Comparison of ENCODE assay signal across 8 cellular contexts in the genomic region with DNA sequence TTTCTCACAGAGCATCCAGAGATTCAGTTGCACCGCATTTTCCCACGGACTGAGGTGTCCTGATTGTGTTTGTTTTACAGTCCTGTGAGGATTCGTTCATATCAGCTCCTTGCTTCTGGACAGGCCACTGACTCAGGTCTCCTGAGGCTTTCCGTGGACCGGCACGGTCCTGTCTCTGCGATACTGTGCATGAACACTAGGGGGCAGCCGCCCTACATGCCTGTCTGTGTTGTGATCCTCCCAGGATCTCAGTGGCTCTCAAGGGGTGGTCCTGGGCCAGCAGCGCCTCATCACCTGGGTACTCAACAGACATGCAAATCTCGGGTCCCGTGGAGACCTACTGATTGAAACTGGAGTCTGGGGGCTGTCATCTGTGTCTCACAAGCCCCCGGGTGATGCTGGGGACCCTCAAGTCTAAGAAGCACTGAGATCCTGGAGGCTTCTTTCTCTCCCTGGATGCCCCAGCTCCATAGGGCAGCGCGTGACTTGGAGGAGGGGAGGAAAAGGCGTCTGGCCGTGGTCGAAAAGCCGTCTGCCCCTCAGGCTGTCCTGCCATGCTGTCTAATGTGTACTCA. TPM values are rescaled to one million over a fixed set of nuclear protein-coding genes. Genes with fewer than 3 reads are reported as not detected.
DNase-seq lines count a peak whose midpoint lies in the region; ATAC-seq, FAIRE-seq and TF ChIP-seq lines count a peak whose summit lies in the region.

No MANE protein-coding gene starts in this region.

- DNase-seq in NCI-H2107 treated with DMSO at 0.1 percent for 48 hours (lab: John Stamatoyannopoulos, UW; ENCODE audit: unreplicated experiment) (peak; percentile 1), NCI-H2107 (lab: John Stamatoyannopoulos, UW) (no peak), NCI-H446 (lab: John Stamatoyannopoulos, UW) (peak; percentile 32 to 65), choroid plexus epithelial cell (ENCODE audit: low read depth) (peak; percentile 95), HepG2 (ENCODE audit: low spot score) (peak; percentile 80)
- peak; percentile 95 for DNase-seq in activated CD4-positive, alpha-beta T cell treated with anti-CD3 and anti-CD28 coated beads, Interleukin-2, amount 10 ng/mL, durations not matched to agents 24 days and 14 days
- DNase-seq in stimulated activated CD4-positive, alpha-beta T cell treated with anti-CD3 and anti-CD28 coated beads, Interleukin-4, amount 100 ng/mL, for 24 hours: peak; percentile 92

- peak; percentile 63 for FAIRE-seq in HepG2 (lab: Jason Lieb, UNC)

- no peaks in the 10 kb centered on the region for H3K36me3 ChIP-seq in HepG2 (replicated peaks in 1 of 2; ENCODE audit: control insufficient read depth in 1 of 2, insufficient read depth in 2 of 2, low read length in 2 of 2)

- no peaks in the 10 kb centered on the region for H3K9me3 Mint-ChIP-seq in activated CD4-positive, alpha-beta T cell treated with anti-CD3 and anti-CD28 coated beads, Interleukin-2, amount 10 ng/mL, durations not matched to agents 24 days and 14 days

- peaks cover 6% of the 10 kb centered on the region for H3K4me1 Mint-ChIP-seq in activated CD4-positive, alpha-beta T cell treated with anti-CD3 and anti-CD28 coated beads, Interleukin-2, amount 10 ng/mL, durations not matched to agents 24 days and 14 days

- TF ChIP-seq RAD21 in HepG2 (CRISPR knock-in tag; IDR thresholded peaks at IDR 0.05): peak; percentile 99

- H3K27me3 Mint-ChIP-seq in activated CD4-positive, alpha-beta T cell treated with anti-CD3 and anti-CD28 coated beads, Interleukin-2, amount 10 ng/mL, durations not matched to agents 24 days and 14 days: peaks cover 8% of the 10 kb centered on the region

- no peaks in the 10 kb centered on the region for H3K27me3 ChIP-seq in HepG2 (ENCODE audit: control insufficient read depth in 1 of 2, insufficient read depth in 2 of 2, low read length in 2 of 2)

- no peak for TF ChIP-seq POLR2A in HepG2 (IDR thresholded peaks at IDR 0.05; ENCODE audit: insufficient read depth in 1 of 2, low read depth in 2 of 2, low read length in 2 of 2)

- no peaks in the 10 kb centered on the region for H3K36me3 Mint-ChIP-seq in activated CD4-positive, alpha-beta T cell treated with anti-CD3 and anti-CD28 coated beads, Interleukin-2, amount 10 ng/mL, durations not matched to agents 24 days and 14 days (ENCODE audit: low read depth)

- BruUV-seq in HepG2 (replicated peaks; lab: Mats Ljungman, UMichigan): no TSS peak

- TF ChIP-seq CTCF in choroid plexus epithelial cell (conservative IDR thresholded peaks at IDR 0.05; ENCODE audit: low read depth, low read length): peak; percentile 98
- peak; percentile 100 for TF ChIP-seq CTCF in HepG2 (CRISPR knock-in tag; IDR thresholded peaks at IDR 0.05)

- POLR2A ChIA-PET in HepG2 (lab: Yijun Ruan, JAX): interaction anchor here (0.6 to 1.8 kb wide), 8 partner anchors 13 to 220 kb away, joined by 3 to 11 read pairs (median 4); no protein-coding TSS in a partner anchor

- no peak overlapping the region for H3K4me3 Mint-ChIP-seq in activated CD4-positive, alpha-beta T cell treated with anti-CD3 and anti-CD28 coated beads, Interleukin-2, amount 10 ng/mL, durations not matched to agents 24 days and 14 days

- 41% methylated on average over 18 of the region's 18 CpGs for WGBS in HepG2 (ENCODE audit: low lambda C conversion rate)

- H3K9me3 ChIP-seq in HepG2 (ENCODE audit: low read length): no peaks in the 10 kb centered on the region

- no peak overlapping the region for H3K27ac ChIP-seq in HepG2 (ENCODE audit: extremely low read length, insufficient read depth, low read length)

- ATAC-seq in HG02943 (IDR thresholded peaks at IDR 0.05; ENCODE audit: low read depth, unreplicated experiment) (peak; percentile 43), HepG2 (peak; percentile 95)

- H3K4me3 ChIP-seq in choroid plexus epithelial cell (ENCODE audit: low read depth, low read length): no peak overlapping the region
- no peak overlapping the region for H3K4me3 ChIP-seq in HepG2 (replicated peaks in 1 of 3; ENCODE audit: insufficient read depth in 1 of 3, low read depth in 2 of 3, low read length in 3 of 3)

- H3K79me2 ChIP-seq in HepG2 (ENCODE audit: insufficient read depth, low read length): no peaks in the 10 kb centered on the region

- H3K4me1 ChIP-seq in HepG2 (ENCODE audit: insufficient read depth, low read length): peaks cover 57% of the 10 kb centered on the region

- intact Hi-C loops in activated CD4-positive, alpha-beta T cell treated with anti-CD3 and anti-CD28 coated beads, Interleukin-2, amount 10 ng/mL, durations not matched to agents 24 days and 14 days (cut with micrococcal nuclease): loop anchor here (1.0 to 5.0 kb wide), 5 partner anchors 62 to 429 kb away; a partner anchor contains a TSS
- intact Hi-C loops in HepG2 (cut with micrococcal nuclease; ENCODE audit: unreplicated experiment): loop anchor here (1.0 to 2.0 kb wide), 5 partner anchors 50 to 220 kb away; a partner anchor contains a TSS

- no peak overlapping the region for H3K4me2 ChIP-seq in HepG2 (ENCODE audit: low read depth, low read length)

- H3K9ac ChIP-seq in HepG2 (ENCODE audit: insufficient read depth, low read depth, low read length): no peak overlapping the region

- H4K20me1 ChIP-seq in HepG2 (ENCODE audit: insufficient read depth, low read length): no peaks in the 10 kb centered on the region

- in situ Hi-C loops in HepG2 (cut with HindIII; ENCODE audit: extremely low pct_ligation_motif_present, low pct_unique_long_range_greater_than_20kb): loop anchor here (5.0 to 10.0 kb wide), 3 partner anchors 84 to 217 kb away; no protein-coding TSS in a partner anchor

- no peak overlapping the region for H2AFZ ChIP-seq in HepG2 (ENCODE audit: low read length)

- CTCF ChIA-PET in HepG2 (lab: Yijun Ruan, JAX; ENCODE audit: low intra/inter-chr PET ratio, low total read pairs): interaction anchor here (0.7 to 3.2 kb wide), 7 partner anchors 15 to 423 kb away, joined by 3 to 46 read pairs (median 4); a partner anchor contains a TSS

- TF ChIP-seq EP300 in HepG2 (IDR thresholded peaks at IDR 0.05; ENCODE audit: low read depth in 2 of 2, low read length in 2 of 2) (no peak; a peak in 1 of 4 replicates), HepG2 (CRISPR knock-in tag; IDR thresholded peaks at IDR 0.05; ENCODE audit: borderline replicate concordance) (peak; percentile 17; the same call in 1 of the 2 replicates)

- H3K27ac Mint-ChIP-seq in activated CD4-positive, alpha-beta T cell treated with anti-CD3 and anti-CD28 coated beads, Interleukin-2, amount 10 ng/mL, durations not matched to agents 24 days and 14 days: no peak overlapping the region

TF ChIP-seq in HepG2, 621 proteins besides CTCF, POLR2A, EP300 and RAD21 (continues in another document):
- TF ChIP-seq RFXAP (CRISPR knock-in tag; IDR thresholded peaks at IDR 0.05; ENCODE audit: borderline replicate concordance) (no peak; the same call in 1 of the 2 replicates), ZNF343 (CRISPR knock-in tag; IDR thresholded peaks at IDR 0.05) (no peak), NPAS2 (CRISPR knock-in tag; IDR thresholded peaks at IDR 0.05; ENCODE audit: borderline replicate concordance) (no peak), JUN (CRISPR knock-in tag; IDR thresholded peaks at IDR 0.05) (0 out of 2 replicates have a peak, but pooled peaks have one; percentile 62), ARHGAP35 (CRISPR knock-in tag; IDR thresholded peaks at IDR 0.05; ENCODE audit: borderline replicate concordance) (0 out of 2 replicates have a peak, but pooled peaks have one; percentile 26)
- TF ChIP-seq, protein P1, sequence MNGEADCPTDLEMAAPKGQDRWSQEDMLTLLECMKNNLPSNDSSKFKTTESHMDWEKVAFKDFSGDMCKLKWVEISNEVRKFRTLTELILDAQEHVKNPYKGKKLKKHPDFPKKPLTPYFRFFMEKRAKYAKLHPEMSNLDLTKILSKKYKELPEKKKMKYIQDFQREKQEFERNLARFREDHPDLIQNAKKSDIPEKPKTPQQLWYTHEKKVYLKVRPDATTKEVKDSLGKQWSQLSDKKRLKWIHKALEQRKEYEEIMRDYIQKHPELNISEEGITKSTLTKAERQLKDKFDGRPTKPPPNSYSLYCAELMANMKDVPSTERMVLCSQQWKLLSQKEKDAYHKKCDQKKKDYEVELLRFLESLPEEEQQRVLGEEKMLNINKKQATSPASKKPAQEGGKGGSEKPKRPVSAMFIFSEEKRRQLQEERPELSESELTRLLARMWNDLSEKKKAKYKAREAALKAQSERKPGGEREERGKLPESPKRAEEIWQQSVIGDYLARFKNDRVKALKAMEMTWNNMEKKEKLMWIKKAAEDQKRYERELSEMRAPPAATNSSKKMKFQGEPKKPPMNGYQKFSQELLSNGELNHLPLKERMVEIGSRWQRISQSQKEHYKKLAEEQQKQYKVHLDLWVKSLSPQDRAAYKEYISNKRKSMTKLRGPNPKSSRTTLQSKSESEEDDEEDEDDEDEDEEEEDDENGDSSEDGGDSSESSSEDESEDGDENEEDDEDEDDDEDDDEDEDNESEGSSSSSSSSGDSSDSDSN (CRISPR knock-in tag; IDR thresholded peaks at IDR 0.05): peak; percentile 44; the same call in 1 of the 2 replicates

RNA-seq across cellular contexts. Expression of a gene that starts 28.9 kb away (rescaled TPM):
- 1.5 and 1.6 TPM in 2 replicates for total RNA-seq in activated CD4-positive, alpha-beta T cell treated with anti-CD3 and anti-CD28 coated beads, Interleukin-2, amount 10 ng/mL, durations not matched to agents 24 days and 14 days
- 1.9 and 3.6 TPM in 2 replicates for total RNA-seq in HepG2 (2016; rRNA removed; fragmentation: Illumina TruSeq; extraction: Trizol)
- total RNA-seq in HepG2 (2016; cell fraction: cytosol; rRNA removed; fragmentation: Illumina TruSeq; extraction: Trizol; ENCODE audit: low read depth): 0.88 and 1.0 TPM in 2 replicates
- 2.6 and 4.1 TPM in 2 replicates for total RNA-seq in HepG2 (2016; cell fraction: insoluble cytoplasmic fraction; rRNA removed; fragmentation: Illumina TruSeq; extraction: Trizol)
- total RNA-seq in HepG2 (2016; cell fraction: membrane; rRNA removed; fragmentation: Illumina TruSeq; extraction: Trizol): 0.93 and 1.1 TPM in 2 replicates
- total RNA-seq in HepG2 (2016; cell fraction: nucleus; rRNA removed; fragmentation: Illumina TruSeq; extraction: Trizol): 2.8 and 3.1 TPM in 2 replicates
- polyA plus RNA-seq in HepG2 (2011; rRNA removed): 4.7 and 7.3 TPM in 2 replicates
- polyA plus RNA-seq in HepG2 (2011; cell fraction: cytosol; rRNA removed): 6.0 and 6.1 TPM in 2 replicates
- 2.0 and 2.8 TPM in 2 replicates for polyA plus RNA-seq in HepG2 (2011; cell fraction: nucleus; rRNA removed)
- 3.1 and 4.5 TPM in 2 replicates for polyA plus RNA-seq in HepG2 (2012)
- 1.2 and 1.3 TPM in 2 replicates for polyA plus RNA-seq in HepG2 (2016; cell fraction: cytosol; fragmentation: Illumina TruSeq; extraction: Trizol; ENCODE audit: low read depth)
- polyA plus RNA-seq in HepG2 (2016; cell fraction: insoluble cytoplasmic fraction; fragmentation: Illumina TruSeq; extraction: Trizol; ENCODE audit: low read depth): 1.8 and 3.2 TPM in 2 replicates
- polyA plus RNA-seq in HepG2 (2016; cell fraction: membrane; fragmentation: Illumina TruSeq; extraction: Trizol; ENCODE audit: low read depth): 0.65 and 1.0 TPM in 2 replicates
- 3.7 and 3.8 TPM in 2 replicates for polyA plus RNA-seq in HepG2 (2016; cell fraction: nucleus; fragmentation: Illumina TruSeq; extraction: Trizol; ENCODE audit: insufficient read depth, low read depth)
- polyA minus RNA-seq in HepG2 (2011; rRNA and poly(A)+ RNA removed; ENCODE audit: low replicate concordance): 4.2 TPM in 1 of 2 replicates, not detected in the other
- 3.3 and 3.6 TPM in 2 replicates for polyA minus RNA-seq in HepG2 (2011; cell fraction: cytosol; rRNA and poly(A)+ RNA removed)
- polyA minus RNA-seq in HepG2 (2011; cell fraction: nucleus; rRNA and poly(A)+ RNA removed): 2.3 and 2.5 TPM in 2 replicates
